In genomic region chr3:196774191-196774820, GRCh38 we compare ENCODE assay signal across 11 cellular contexts. TPM values are rescaled to one million over a fixed set of nuclear protein-coding genes. Genes with fewer than 3 reads are reported as not detected.
DNase-seq lines count a peak whose midpoint lies in the region; ATAC-seq, FAIRE-seq and TF ChIP-seq lines count a peak whose summit lies in the region.
"Had no signal": no experiment of that assay in that cellular context is flagged by ENCODE, and none has a peak within 500 bp of the region (broad histone marks: within the 10 kb centered on the region; RNA-seq: fewer than 3 reads in every experiment).

No MANE protein-coding gene starts in this region.

- peak; percentile 27 for FAIRE-seq in H54 (lab: Jason Lieb, UNC)
- FAIRE-seq: HTR-8/SVneo had no signal

- no peaks in the 10 kb centered on the region for H3K9me3 ChIP-seq in T-helper 17 cell (ENCODE audit: control insufficient read depth, low read length, poor library complexity, severe bottlenecking)

- peak overlapping the region; percentile 74 for H3K4me3 Mint-ChIP-seq in T-helper 17 cell

- peak; percentile 35 for ATAC-seq in T-helper 17 cell
- ATAC-seq in GM21515 (IDR thresholded peaks at IDR 0.05; ENCODE audit: unreplicated experiment): no peak
- ATAC-seq in GM19328 (IDR thresholded peaks at IDR 0.05; ENCODE audit: unreplicated experiment): no peak
- no peak for ATAC-seq in GM18520 (IDR thresholded peaks at IDR 0.05; ENCODE audit: unreplicated experiment)

- H3K36me3 Mint-ChIP-seq in T-helper 17 cell (ENCODE audit: low read depth): no peaks in the 10 kb centered on the region

- TF ChIP-seq POLR2A in H54 (IDR thresholded peaks at IDR 0.05; ENCODE audit: low read depth, low read length): no peak

- DNase-seq in H54 (ENCODE audit: insufficient read length, low spot score) (no peak), T-helper 17 cell (no peak), fibroblast of gingiva (ENCODE audit: low read depth) (peak; percentile 10), pulmonary artery endothelial cell (ENCODE audit: low read depth, low spot score) (peak; percentile 20)
- DNase-seq in effector CD4-positive, alpha-beta T cell: no peak
- DNase-seq: H7; stimulated activated CD4-positive, alpha-beta T cell treated with anti-CD3 and anti-CD28 coated beads, Interleukin-4, amount 100 ng/mL, for 1 hour had no signal

- peak overlapping the region; percentile 83 for H3K27ac Mint-ChIP-seq in T-helper 17 cell

- H3K27me3 Mint-ChIP-seq in T-helper 17 cell: no peaks in the 10 kb centered on the region

- H3K4me1 Mint-ChIP-seq in T-helper 17 cell: peaks cover 54% of the 10 kb centered on the region

RNA-seq across cellular contexts. Expression of gene PAK2, which starts 34.6 kb away (rescaled TPM):
- total RNA-seq in T-helper 17 cell (10 to 100 TPM; 70.6 to 80.0 TPM), pulmonary artery endothelial cell (47.8 and 70.9 TPM in 2 replicates)

Comparison
In these comparisons a context has a peak if more than half of its experiments do, and no peak if none do; other contexts are left out.
1. DNase-seq: peak in fibroblast of gingiva (single experiment) and pulmonary artery endothelial cell (single experiment); none in H54 (single experiment), T-helper 17 cell (0 of 3) and effector CD4-positive, alpha-beta T cell (single experiment).